Comparison of ENCODE assay signal across 20 cellular contexts in genomic region chr10:97069026-97069425, GRCh38.
"Had no signal": no experiment of that assay in that cellular context is flagged by ENCODE, and none has a peak within 500 bp of the region (broad histone marks: within the 10 kb centered on the region; RNA-seq: fewer than 3 reads in every experiment).

No MANE protein-coding gene starts in this region.

- ATAC-seq: activated CD4-positive, CD25-positive, alpha-beta regulatory T cell treated with anti-CD3 and anti-CD28 coated beads, Interleukin-2, amount 50 U/mL, for 24 hours had no signal

- H3K9me3 ChIP-seq: ascending aorta, Peyer's patch, SJCRH30, SK-N-SH had no signal

- H3K36me3 ChIP-seq: ascending aorta, Peyer's patch, SJCRH30 had no signal

- H3K4me3 ChIP-seq: ascending aorta, Peyer's patch, SJCRH30 had no signal

- DNase-seq: activated CD4-positive, alpha-beta T cell treated with anti-CD3 and anti-CD28 coated beads, Interleukin-2, amount 10 ng/mL, durations not matched to agents 24 days and 14 days; activated CD8-positive, alpha-beta memory T cell treated with anti-CD3 and anti-CD28 coated beads for 24 hours; activated naive CD4-positive, alpha-beta T cell treated with anti-CD3 and anti-CD28 coated beads, Interleukin-2, amount 50 U/mL, for 16 hours; activated T-cell treated with anti-CD3 and anti-CD28 coated beads, Interleukin-2, amount 50 U/mL, for 48 hours; amniotic stem cell; NCI-H1105 treated with DMSO at 0.1 percent for 48 hours; NCI-H1436 treated with DMSO at 0.1 percent for 48 hours; NCI-H187 treated with DMSO at 0.1 percent for 48 hours; NCI-H2081 treated with DMSO at 0.1 percent for 48 hours; NCI-H446; NCI-H524; Right ventricle myocardium superior; SJCRH30; SK-N-SH had no signal

- H3K9ac ChIP-seq: SK-N-SH had no signal

- H3K4me3 Mint-ChIP-seq: activated CD4-positive, alpha-beta memory T cell treated with anti-CD3 and anti-CD28 coated beads for 36 hours; activated CD4-positive, alpha-beta T cell treated with anti-CD3 and anti-CD28 coated beads, Interleukin-2, amount 10 ng/mL, durations not matched to agents 24 days and 14 days; brain had no signal

- H3K27me3 ChIP-seq: ascending aorta, Peyer's patch, SJCRH30 had no signal

- H3K27ac ChIP-seq: ascending aorta, Peyer's patch, RWPE1, SJCRH30 had no signal

- H3K4me1 ChIP-seq: ascending aorta, Peyer's patch, SJCRH30 had no signal
